ENCODE assay signal across 1 cellular context in the genomic region with DNA sequence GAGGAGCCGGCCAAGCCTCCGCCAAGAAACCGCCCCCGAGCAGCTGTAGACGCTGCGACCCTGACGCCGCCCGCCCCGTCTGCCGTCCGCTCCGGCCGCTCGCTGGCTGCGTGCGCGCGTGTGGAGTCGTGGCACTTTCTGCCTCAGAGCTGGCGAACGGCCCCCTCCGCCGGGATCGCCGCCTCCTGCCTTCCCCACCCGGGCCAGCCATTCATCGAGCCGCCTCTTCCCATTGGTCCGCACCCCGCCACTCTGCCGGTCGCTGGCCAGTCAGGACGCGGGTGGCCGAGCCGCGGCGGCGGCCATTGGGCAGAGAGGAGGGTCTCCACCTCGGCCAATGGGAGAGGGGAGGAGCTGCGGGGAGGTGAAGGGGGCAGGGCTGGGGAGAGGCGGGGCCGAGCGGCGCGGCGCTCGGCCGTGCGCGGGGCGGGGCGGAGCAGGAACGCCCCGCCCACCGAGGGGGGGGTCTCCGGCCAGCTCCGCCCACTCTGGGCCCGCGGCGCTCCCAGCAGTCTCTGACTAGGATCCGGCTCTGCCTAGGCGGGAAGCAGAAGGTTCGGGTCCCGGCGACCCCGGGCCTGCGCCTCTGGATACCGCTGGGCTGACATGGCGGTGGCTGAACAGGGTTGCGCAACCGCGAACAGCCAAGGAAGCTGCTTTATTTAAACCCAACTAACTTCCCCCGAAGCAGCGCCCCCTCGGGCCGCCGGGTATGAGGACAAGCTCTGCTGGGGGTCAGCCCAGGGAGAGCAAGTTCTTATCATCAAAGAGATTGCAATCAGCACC.
A peak's percentile ranks its signal among the peaks of the same experiment; 100 is the strongest.
TF ChIP-seq lines count a peak whose summit lies in the region.

A gene with protein sequence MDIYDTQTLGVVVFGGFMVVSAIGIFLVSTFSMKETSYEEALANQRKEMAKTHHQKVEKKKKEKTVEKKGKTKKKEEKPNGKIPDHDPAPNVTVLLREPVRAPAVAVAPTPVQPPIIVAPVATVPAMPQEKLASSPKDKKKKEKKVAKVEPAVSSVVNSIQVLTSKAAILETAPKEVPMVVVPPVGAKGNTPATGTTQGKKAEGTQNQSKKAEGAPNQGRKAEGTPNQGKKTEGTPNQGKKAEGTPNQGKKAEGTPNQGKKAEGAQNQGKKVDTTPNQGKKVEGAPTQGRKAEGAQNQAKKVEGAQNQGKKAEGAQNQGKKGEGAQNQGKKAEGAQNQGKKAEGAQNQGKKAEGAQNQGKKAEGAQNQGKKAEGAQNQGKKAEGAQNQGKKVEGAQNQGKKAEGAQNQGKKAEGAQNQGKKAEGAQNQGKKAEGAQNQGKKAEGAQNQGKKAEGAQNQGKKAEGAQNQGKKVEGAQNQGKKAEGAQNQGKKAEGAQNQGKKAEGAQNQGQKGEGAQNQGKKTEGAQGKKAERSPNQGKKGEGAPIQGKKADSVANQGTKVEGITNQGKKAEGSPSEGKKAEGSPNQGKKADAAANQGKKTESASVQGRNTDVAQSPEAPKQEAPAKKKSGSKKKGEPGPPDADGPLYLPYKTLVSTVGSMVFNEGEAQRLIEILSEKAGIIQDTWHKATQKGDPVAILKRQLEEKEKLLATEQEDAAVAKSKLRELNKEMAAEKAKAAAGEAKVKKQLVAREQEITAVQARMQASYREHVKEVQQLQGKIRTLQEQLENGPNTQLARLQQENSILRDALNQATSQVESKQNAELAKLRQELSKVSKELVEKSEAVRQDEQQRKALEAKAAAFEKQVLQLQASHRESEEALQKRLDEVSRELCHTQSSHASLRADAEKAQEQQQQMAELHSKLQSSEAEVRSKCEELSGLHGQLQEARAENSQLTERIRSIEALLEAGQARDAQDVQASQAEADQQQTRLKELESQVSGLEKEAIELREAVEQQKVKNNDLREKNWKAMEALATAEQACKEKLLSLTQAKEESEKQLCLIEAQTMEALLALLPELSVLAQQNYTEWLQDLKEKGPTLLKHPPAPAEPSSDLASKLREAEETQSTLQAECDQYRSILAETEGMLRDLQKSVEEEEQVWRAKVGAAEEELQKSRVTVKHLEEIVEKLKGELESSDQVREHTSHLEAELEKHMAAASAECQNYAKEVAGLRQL (N-terminal part only) (minus strand): TSS at position 140 of the 786 bp plus-strand sequence. CDS start 21,735 bp downstream, outside the sequence.

TF ChIP-seq in H1, 55 proteins besides CTCF, POLR2A, EP300 and RAD21:
- TF ChIP-seq POU5F1 (IDR thresholded peaks at IDR 0.05; ENCODE audit: low read depth, low read length) = no peak
- TF ChIP-seq TAF1 (IDR thresholded peaks at IDR 0.05; ENCODE audit: low read depth, low read length) = peak; percentile 81
- TF ChIP-seq CHD1 (IDR thresholded peaks at IDR 0.05; ENCODE audit: low read depth, low read length) = no peak
- no peak for TF ChIP-seq CBX8 (IDR thresholded peaks at IDR 0.05; ENCODE audit: borderline replicate concordance, low read depth, low read length)
- TF ChIP-seq SP4 (IDR thresholded peaks at IDR 0.05; ENCODE audit: low read length) = peak; percentile 69; the same call in 1 of the 2 replicates
- TF ChIP-seq SAP30 (IDR thresholded peaks at IDR 0.05; ENCODE audit: insufficient read depth, insufficient replicate concordance, low read length) = no peak
- no peak for TF ChIP-seq KDM5A (IDR thresholded peaks at IDR 0.05; ENCODE audit: low read length)
- peak; percentile 67 for TF ChIP-seq PHF8 (conservative IDR thresholded peaks at IDR 0.05; ENCODE audit: low read depth, low read length)
- TF ChIP-seq TCF12 (IDR thresholded peaks at IDR 0.05; ENCODE audit: low read depth, low read length) = no peak
- peak; percentile 51; the same call in 1 of the 2 replicates for TF ChIP-seq KDM1A (IDR thresholded peaks at IDR 0.05; ENCODE audit: borderline replicate concordance, low read length)
- TF ChIP-seq, protein P1, sequence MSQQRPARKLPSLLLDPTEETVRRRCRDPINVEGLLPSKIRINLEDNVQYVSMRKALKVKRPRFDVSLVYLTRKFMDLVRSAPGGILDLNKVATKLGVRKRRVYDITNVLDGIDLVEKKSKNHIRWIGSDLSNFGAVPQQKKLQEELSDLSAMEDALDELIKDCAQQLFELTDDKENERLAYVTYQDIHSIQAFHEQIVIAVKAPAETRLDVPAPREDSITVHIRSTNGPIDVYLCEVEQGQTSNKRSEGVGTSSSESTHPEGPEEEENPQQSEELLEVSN (IDR thresholded peaks at IDR 0.05) = peak; percentile 39; the same call in 1 of the 2 replicates
- TF ChIP-seq, protein P2, sequence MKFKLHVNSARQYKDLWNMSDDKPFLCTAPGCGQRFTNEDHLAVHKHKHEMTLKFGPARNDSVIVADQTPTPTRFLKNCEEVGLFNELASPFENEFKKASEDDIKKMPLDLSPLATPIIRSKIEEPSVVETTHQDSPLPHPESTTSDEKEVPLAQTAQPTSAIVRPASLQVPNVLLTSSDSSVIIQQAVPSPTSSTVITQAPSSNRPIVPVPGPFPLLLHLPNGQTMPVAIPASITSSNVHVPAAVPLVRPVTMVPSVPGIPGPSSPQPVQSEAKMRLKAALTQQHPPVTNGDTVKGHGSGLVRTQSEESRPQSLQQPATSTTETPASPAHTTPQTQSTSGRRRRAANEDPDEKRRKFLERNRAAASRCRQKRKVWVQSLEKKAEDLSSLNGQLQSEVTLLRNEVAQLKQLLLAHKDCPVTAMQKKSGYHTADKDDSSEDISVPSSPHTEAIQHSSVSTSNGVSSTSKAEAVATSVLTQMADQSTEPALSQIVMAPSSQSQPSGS (IDR thresholded peaks at IDR 0.05; ENCODE audit: low read length) = no peak
- TF ChIP-seq TBP (IDR thresholded peaks at IDR 0.05; ENCODE audit: low read depth, low read length) = peak; percentile 41; the same call in 1 of the 2 replicates
- TF ChIP-seq KDM4A (IDR thresholded peaks at IDR 0.05; ENCODE audit: low read depth, low read length, severe bottlenecking) = peak; percentile 85
- no peak for TF ChIP-seq EZH2 (IDR thresholded peaks at IDR 0.05; ENCODE audit: low read depth, low read length, severe bottlenecking)
- TF ChIP-seq, protein P3, sequence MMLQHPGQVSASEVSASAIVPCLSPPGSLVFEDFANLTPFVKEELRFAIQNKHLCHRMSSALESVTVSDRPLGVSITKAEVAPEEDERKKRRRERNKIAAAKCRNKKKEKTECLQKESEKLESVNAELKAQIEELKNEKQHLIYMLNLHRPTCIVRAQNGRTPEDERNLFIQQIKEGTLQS (IDR thresholded peaks at IDR 0.05; ENCODE audit: insufficient read depth, low read depth, low read length) = no peak
- TF ChIP-seq MAFK (IDR thresholded peaks at IDR 0.05; ENCODE audit: low read depth, low read length) = no peak
- TF ChIP-seq SIX5 (IDR thresholded peaks at IDR 0.05; ENCODE audit: low read depth, low read length) = no peak
- TF ChIP-seq TAF7 (optimal IDR thresholded peaks at IDR 0.05; ENCODE audit: borderline replicate concordance, low read depth, low read length) = peak; percentile 63
- TF ChIP-seq HDAC6 (IDR thresholded peaks at IDR 0.05; ENCODE audit: low read depth, low read length) = no peak
- TF ChIP-seq BCL11A (IDR thresholded peaks at IDR 0.05; ENCODE audit: low read depth in 2 of 2, low read length in 2 of 2) = no peak
- no peak for TF ChIP-seq SUZ12 (IDR thresholded peaks at IDR 0.05; ENCODE audit: low read length)
- TF ChIP-seq TEAD4 (IDR thresholded peaks at IDR 0.05; ENCODE audit: low read depth, low read length) = peak; percentile 29
- peak; percentile 84 for TF ChIP-seq YY1 (IDR thresholded peaks at IDR 0.05; ENCODE audit: low read depth, low read length)
- TF ChIP-seq RNF2 (IDR thresholded peaks at IDR 0.05; ENCODE audit: borderline replicate concordance, low read depth, low read length, missing control alignments, poor library complexity, severe bottlenecking) = no peak
- TF ChIP-seq RBBP5 (IDR thresholded peaks at IDR 0.05; ENCODE audit: borderline replicate concordance, low read depth, low read length) = peak; percentile 42; the same call in 1 of the 2 replicates
- no peak for TF ChIP-seq SRF (IDR thresholded peaks at IDR 0.05; ENCODE audit: low read depth, low read length)
- TF ChIP-seq EGR1 (IDR thresholded peaks at IDR 0.05; ENCODE audit: borderline replicate concordance, low read depth, low read length) = 0 out of 2 replicates have a peak, but pooled peaks have one; percentile 60
- peak; percentile 84 for TF ChIP-seq SP2 (IDR thresholded peaks at IDR 0.05; ENCODE audit: low read length)
- peak in 1 of 2 experiments; percentile 29; a peak in 1 of 4 replicates for TF ChIP-seq SIN3A (conservative IDR thresholded peaks at IDR 0.05 in 1 of 2, IDR thresholded peaks at IDR 0.05 in 1 of 2; ENCODE audit: low read depth in 1 of 2, low read length in 2 of 2)
- no peak for TF ChIP-seq CREB1 (IDR thresholded peaks at IDR 0.05)
- TF ChIP-seq CEBPB (IDR thresholded peaks at IDR 0.05; ENCODE audit: low read depth, low read length) = peak; percentile 100
- no peak for TF ChIP-seq FOSL1 (IDR thresholded peaks at IDR 0.05; ENCODE audit: insufficient read depth, low read depth, low read length)
- TF ChIP-seq GTF2F1 (IDR thresholded peaks at IDR 0.05; ENCODE audit: borderline replicate concordance, low read depth, low read length) = no peak
- TF ChIP-seq, protein P4, sequence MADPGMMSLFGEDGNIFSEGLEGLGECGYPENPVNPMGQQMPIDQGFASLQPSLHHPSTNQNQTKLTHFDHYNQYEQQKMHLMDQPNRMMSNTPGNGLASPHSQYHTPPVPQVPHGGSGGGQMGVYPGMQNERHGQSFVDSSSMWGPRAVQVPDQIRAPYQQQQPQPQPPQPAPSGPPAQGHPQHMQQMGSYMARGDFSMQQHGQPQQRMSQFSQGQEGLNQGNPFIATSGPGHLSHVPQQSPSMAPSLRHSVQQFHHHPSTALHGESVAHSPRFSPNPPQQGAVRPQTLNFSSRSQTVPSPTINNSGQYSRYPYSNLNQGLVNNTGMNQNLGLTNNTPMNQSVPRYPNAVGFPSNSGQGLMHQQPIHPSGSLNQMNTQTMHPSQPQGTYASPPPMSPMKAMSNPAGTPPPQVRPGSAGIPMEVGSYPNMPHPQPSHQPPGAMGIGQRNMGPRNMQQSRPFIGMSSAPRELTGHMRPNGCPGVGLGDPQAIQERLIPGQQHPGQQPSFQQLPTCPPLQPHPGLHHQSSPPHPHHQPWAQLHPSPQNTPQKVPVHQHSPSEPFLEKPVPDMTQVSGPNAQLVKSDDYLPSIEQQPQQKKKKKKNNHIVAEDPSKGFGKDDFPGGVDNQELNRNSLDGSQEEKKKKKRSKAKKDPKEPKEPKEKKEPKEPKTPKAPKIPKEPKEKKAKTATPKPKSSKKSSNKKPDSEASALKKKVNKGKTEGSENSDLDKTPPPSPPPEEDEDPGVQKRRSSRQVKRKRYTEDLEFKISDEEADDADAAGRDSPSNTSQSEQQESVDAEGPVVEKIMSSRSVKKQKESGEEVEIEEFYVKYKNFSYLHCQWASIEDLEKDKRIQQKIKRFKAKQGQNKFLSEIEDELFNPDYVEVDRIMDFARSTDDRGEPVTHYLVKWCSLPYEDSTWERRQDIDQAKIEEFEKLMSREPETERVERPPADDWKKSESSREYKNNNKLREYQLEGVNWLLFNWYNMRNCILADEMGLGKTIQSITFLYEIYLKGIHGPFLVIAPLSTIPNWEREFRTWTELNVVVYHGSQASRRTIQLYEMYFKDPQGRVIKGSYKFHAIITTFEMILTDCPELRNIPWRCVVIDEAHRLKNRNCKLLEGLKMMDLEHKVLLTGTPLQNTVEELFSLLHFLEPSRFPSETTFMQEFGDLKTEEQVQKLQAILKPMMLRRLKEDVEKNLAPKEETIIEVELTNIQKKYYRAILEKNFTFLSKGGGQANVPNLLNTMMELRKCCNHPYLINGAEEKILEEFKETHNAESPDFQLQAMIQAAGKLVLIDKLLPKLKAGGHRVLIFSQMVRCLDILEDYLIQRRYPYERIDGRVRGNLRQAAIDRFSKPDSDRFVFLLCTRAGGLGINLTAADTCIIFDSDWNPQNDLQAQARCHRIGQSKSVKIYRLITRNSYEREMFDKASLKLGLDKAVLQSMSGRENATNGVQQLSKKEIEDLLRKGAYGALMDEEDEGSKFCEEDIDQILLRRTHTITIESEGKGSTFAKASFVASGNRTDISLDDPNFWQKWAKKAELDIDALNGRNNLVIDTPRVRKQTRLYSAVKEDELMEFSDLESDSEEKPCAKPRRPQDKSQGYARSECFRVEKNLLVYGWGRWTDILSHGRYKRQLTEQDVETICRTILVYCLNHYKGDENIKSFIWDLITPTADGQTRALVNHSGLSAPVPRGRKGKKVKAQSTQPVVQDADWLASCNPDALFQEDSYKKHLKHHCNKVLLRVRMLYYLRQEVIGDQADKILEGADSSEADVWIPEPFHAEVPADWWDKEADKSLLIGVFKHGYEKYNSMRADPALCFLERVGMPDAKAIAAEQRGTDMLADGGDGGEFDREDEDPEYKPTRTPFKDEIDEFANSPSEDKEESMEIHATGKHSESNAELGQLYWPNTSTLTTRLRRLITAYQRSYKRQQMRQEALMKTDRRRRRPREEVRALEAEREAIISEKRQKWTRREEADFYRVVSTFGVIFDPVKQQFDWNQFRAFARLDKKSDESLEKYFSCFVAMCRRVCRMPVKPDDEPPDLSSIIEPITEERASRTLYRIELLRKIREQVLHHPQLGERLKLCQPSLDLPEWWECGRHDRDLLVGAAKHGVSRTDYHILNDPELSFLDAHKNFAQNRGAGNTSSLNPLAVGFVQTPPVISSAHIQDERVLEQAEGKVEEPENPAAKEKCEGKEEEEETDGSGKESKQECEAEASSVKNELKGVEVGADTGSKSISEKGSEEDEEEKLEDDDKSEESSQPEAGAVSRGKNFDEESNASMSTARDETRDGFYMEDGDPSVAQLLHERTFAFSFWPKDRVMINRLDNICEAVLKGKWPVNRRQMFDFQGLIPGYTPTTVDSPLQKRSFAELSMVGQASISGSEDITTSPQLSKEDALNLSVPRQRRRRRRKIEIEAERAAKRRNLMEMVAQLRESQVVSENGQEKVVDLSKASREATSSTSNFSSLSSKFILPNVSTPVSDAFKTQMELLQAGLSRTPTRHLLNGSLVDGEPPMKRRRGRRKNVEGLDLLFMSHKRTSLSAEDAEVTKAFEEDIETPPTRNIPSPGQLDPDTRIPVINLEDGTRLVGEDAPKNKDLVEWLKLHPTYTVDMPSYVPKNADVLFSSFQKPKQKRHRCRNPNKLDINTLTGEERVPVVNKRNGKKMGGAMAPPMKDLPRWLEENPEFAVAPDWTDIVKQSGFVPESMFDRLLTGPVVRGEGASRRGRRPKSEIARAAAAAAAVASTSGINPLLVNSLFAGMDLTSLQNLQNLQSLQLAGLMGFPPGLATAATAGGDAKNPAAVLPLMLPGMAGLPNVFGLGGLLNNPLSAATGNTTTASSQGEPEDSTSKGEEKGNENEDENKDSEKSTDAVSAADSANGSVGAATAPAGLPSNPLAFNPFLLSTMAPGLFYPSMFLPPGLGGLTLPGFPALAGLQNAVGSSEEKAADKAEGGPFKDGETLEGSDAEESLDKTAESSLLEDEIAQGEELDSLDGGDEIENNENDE (IDR thresholded peaks at IDR 0.05; ENCODE audit: insufficient replicate concordance, low read length) = no peak
- 0 out of 4 replicates have a peak, but pooled peaks of 1 of the 2 experiments have one; percentile 17 for TF ChIP-seq HDAC2 (IDR thresholded peaks at IDR 0.05; ENCODE audit: borderline replicate concordance in 1 of 2, low read depth in 2 of 2, low read length in 2 of 2)
- peak; percentile 93 for TF ChIP-seq CHD2 (IDR thresholded peaks at IDR 0.05; ENCODE audit: low read length)
- TF ChIP-seq RXRA (IDR thresholded peaks at IDR 0.05; ENCODE audit: insufficient read depth, low read depth, low read length) = 0 out of 2 replicates have a peak, but pooled peaks have one; percentile 10
- peak; percentile 79 for TF ChIP-seq POLR2AphosphoS5 (IDR thresholded peaks at IDR 0.05; ENCODE audit: low read depth, low read length)
- TF ChIP-seq ASH2L (IDR thresholded peaks at IDR 0.05; ENCODE audit: low read length) = peak; percentile 70
- peak; percentile 92 for TF ChIP-seq CTBP2 (IDR thresholded peaks at IDR 0.05; ENCODE audit: borderline replicate concordance, insufficient read depth, insufficient read length, low read length)
- TF ChIP-seq SP1 (IDR thresholded peaks at IDR 0.05; ENCODE audit: low read depth, low read length) = peak; percentile 96
- TF ChIP-seq, protein P5, sequence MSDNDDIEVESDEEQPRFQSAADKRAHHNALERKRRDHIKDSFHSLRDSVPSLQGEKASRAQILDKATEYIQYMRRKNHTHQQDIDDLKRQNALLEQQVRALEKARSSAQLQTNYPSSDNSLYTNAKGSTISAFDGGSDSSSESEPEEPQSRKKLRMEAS (IDR thresholded peaks at IDR 0.05) = peak; percentile 46
